ENCODE assay signal across 9 cellular contexts in genomic region chr7:106065560-106066500, GRCh38. TPM values are rescaled to one million over a fixed set of nuclear protein-coding genes. Genes with fewer than 3 reads are reported as not detected.
DNase-seq lines count a peak whose midpoint lies in the region; ATAC-seq and TF ChIP-seq lines count a peak whose summit lies in the region.
"Had no signal": no experiment of that assay in that cellular context is flagged by ENCODE, and none has a peak within 500 bp of the region (broad histone marks: within the 10 kb centered on the region; RNA-seq: fewer than 3 reads in every experiment).

No MANE protein-coding gene starts in this region.

- 65 to 78% (median 70%) methylated on average over 23 to 26 of the region's 26 CpGs for WGBS in spleen, 5 donors

- ATAC-seq in left colon, result peak; percentile 70

- intact Hi-C loops in left colon (cut with DNase I, micrococcal nuclease) (no loop called here), spleen (cut with DNase I; ENCODE audit: low total_unique reads) (no loop called here)

- H3K36me3 ChIP-seq in brain microvascular endothelial cell (replicated peaks), result no peaks in the 10 kb centered on the region
- H3K36me3 ChIP-seq in spleen, result no peaks in the 10 kb centered on the region

- no peak for TF ChIP-seq CTCF in brain microvascular endothelial cell (IDR thresholded peaks at IDR 0.05; ENCODE audit: low read depth, low read length, missing control alignments)
- TF ChIP-seq CTCF in spleen (IDR thresholded peaks at IDR 0.05 in 8 of 11, conservative IDR thresholded peaks at IDR 0.05 in 3 of 11), result no peak
- TF ChIP-seq CTCF in glutamatergic neuron (IDR thresholded peaks at IDR 0.05; ENCODE audit: partially characterized antibody, unreplicated experiment), result no peak

- in situ Hi-C loops in brain microvascular endothelial cell (cut with HindIII; ENCODE audit: low pct_ligation_motif_present, low sequenced_read_pairs), result loop anchor here (25.0 kb wide), 1 partner anchor 96 kb away; no protein-coding TSS in a partner anchor

- H3K4me3 Mint-ChIP-seq in glutamatergic neuron (ENCODE audit: unreplicated experiment), result no peak overlapping the region

- peaks cover 38 to 99% (median 81%) of the 10 kb centered on the region in 6 donors for H3K4me1 ChIP-seq in spleen

- peaks cover 5% of the 10 kb centered on the region for H3K36me3 Mint-ChIP-seq in glutamatergic neuron (ENCODE audit: unreplicated experiment)

- DNase-seq in HT-29 (ENCODE audit: low spot score) (peak; percentile 83), brain microvascular endothelial cell (peak; percentile 32), left colon (peak; percentile 66 to 72), spleen (no peak), glutamatergic neuron (no peak), 8988T (no peak)
- DNase-seq in stimulated activated CD4-positive, alpha-beta T cell treated with anti-CD3 and anti-CD28 coated beads, Interleukin-4, amount 100 ng/mL, for 1 hour, result no peak
- no peak for DNase-seq in activated naive CD4-positive, alpha-beta T cell treated with Interleukin-2 at 50 U/mL for 16 hours

- H3K4me1 Mint-ChIP-seq in glutamatergic neuron (ENCODE audit: low read depth, unreplicated experiment), result peaks cover 16% of the 10 kb centered on the region

- no peaks in the 10 kb centered on the region for H3K9me3 ChIP-seq in spleen

- no peak overlapping the region for H3K27ac Mint-ChIP-seq in glutamatergic neuron (ENCODE audit: unreplicated experiment)

- peak overlapping the region; percentile 32 for H3K4me3 ChIP-seq in brain microvascular endothelial cell (ENCODE audit: low read depth, low read length)
- peak overlapping the region in 3 of 8 donors; percentile 1 to 19 (median 8) for H3K4me3 ChIP-seq in spleen

- H3K9me3 Mint-ChIP-seq in glutamatergic neuron (ENCODE audit: unreplicated experiment), result no peaks in the 10 kb centered on the region

- no peaks in the 10 kb centered on the region for H3K27me3 Mint-ChIP-seq in glutamatergic neuron (ENCODE audit: unreplicated experiment)

- H3K27ac ChIP-seq in brain microvascular endothelial cell, result no peak overlapping the region
- H3K27ac ChIP-seq in spleen, result peak overlapping the region in 6 of 8 donors; percentile 48 to 86 (median 67)
- H3K27ac ChIP-seq: HL-60 had no signal

- no peak for TF ChIP-seq POLR2A in spleen (IDR thresholded peaks at IDR 0.05)

- H3K27me3 ChIP-seq in brain microvascular endothelial cell (replicated peaks) (no peaks in the 10 kb centered on the region), spleen (replicated peaks in 1 of 7) (no peaks in the 10 kb centered on the region)

RNA-seq across cellular contexts. Expression of gene SYPL1, which starts 46.3 kb away (rescaled TPM):
- 33.1 and 48.0 TPM in 2 replicates for total RNA-seq in HT-29 (2014; rRNA removed; shearing (Covaris generic))
- total RNA-seq in left colon (10 to 100 TPM; 71.9 to 84.2 TPM), spleen (100 to 1,000 TPM in 2 of 7 donors, 10 to 100 TPM in 5; 72.8 to 113 (median 95.3) TPM), glutamatergic neuron (ENCODE audit: unreplicated experiment) (10.0 TPM)
- polyA plus RNA-seq in spleen, result 10 to 100 TPM; 49.9 to 79.0 (median 67.3) TPM

Comparison
In these comparisons a context has a peak if more than half of its experiments do, and no peak if none do; other contexts are left out.
1. DNase-seq: peak in HT-29 (single experiment), brain microvascular endothelial cell (single experiment) and left colon (2 of 2); none in spleen (single experiment), stimulated activated CD4-positive, alpha-beta T cell treated with anti-CD3 and anti-CD28 coated beads, Interleukin-4, amount 100 ng/mL, for 1 hour (single experiment), activated naive CD4-positive, alpha-beta T cell treated with Interleukin-2 at 50 U/mL for 16 hours (single experiment), glutamatergic neuron (single experiment) and 8988T (single experiment).